In genomic region chr10:88991161-88991899, GRCh38 we compare ENCODE assay signal across 8 cellular contexts. TPM values are rescaled to one million over a fixed set of nuclear protein-coding genes. Genes with fewer than 3 reads are reported as not detected.
DNase-seq lines count a peak whose midpoint lies in the region; ATAC-seq and TF ChIP-seq lines count a peak whose summit lies in the region.

No MANE protein-coding gene starts in this region.

- H3K4me3 ChIP-seq in GM06990 (replicated peaks; ENCODE audit: low read depth, low read length): peak overlapping the region; percentile 95
- peak overlapping the region; percentile 89 to 90 for H3K4me3 ChIP-seq in mesenchymal stem cell (ENCODE audit: insufficient read depth in 1 of 2, low read depth in 1 of 2, low read length in 2 of 2)

- peak overlapping the region; percentile 95 for H3K9ac ChIP-seq in mesenchymal stem cell (ENCODE audit: low read length)

- H3K4me1 ChIP-seq in mesenchymal stem cell (ENCODE audit: control insufficient read depth, insufficient read depth, low read depth, low read length): peaks cover 9% of the 10 kb centered on the region

- peak; percentile 34 for TF ChIP-seq CTCF in GM06990 (IDR thresholded peaks at IDR 0.05; ENCODE audit: insufficient read depth, low read length, poor library complexity, severe bottlenecking)

- H3K4me3 Mint-ChIP-seq in effector memory CD8-positive, alpha-beta T cell: peak overlapping the region; percentile 93 to 99

- H3K79me1 ChIP-seq in mesenchymal stem cell (replicated peaks; ENCODE audit: low read length, poor library complexity, severe bottlenecking): peaks cover 11% of the 10 kb centered on the region

- ATAC-seq in HG02571 (IDR thresholded peaks at IDR 0.05; ENCODE audit: unreplicated experiment): peak; percentile 52
- ATAC-seq in effector memory CD8-positive, alpha-beta T cell (replicated peaks): peak; percentile 48

- H3K36me3 ChIP-seq in GM06990 (ENCODE audit: control insufficient read depth, insufficient read depth, low read length) (no peaks in the 10 kb centered on the region; the same call in 1 of the 2 replicates), mesenchymal stem cell (ENCODE audit: control insufficient read depth in 1 of 2, insufficient read depth in 2 of 2, low read depth in 1 of 2, low read length in 2 of 2) (peaks cover 0 to 4% of the 10 kb centered on the region in 2 experiments)

- H2BK15ac ChIP-seq in mesenchymal stem cell (ENCODE audit: low read depth, poor library complexity, severe bottlenecking): peak overlapping the region; percentile 97

- H3K4me1 Mint-ChIP-seq in effector memory CD8-positive, alpha-beta T cell (ENCODE audit: low read depth in 2 of 2): peaks cover 44 to 57% of the 10 kb centered on the region in 2 donors

- peak overlapping the region in 1 of 2 experiments; percentile 69 for H3K4ac ChIP-seq in mesenchymal stem cell (ENCODE audit: low read depth in 1 of 2, low read length in 2 of 2)

- peak overlapping the region in 1 of 2 experiments; percentile 98 for H3K14ac ChIP-seq in mesenchymal stem cell (ENCODE audit: low read length in 2 of 2)

- peak overlapping the region in 1 of 2 experiments; percentile 63 for H3K23ac ChIP-seq in mesenchymal stem cell (ENCODE audit: low read length in 2 of 2)

- H3K36me3 Mint-ChIP-seq in effector memory CD8-positive, alpha-beta T cell (ENCODE audit: insufficient read depth): peaks cover 44% of the 10 kb centered on the region

- H3K27me3 ChIP-seq in GM06990 (replicated peaks; ENCODE audit: control insufficient read depth, insufficient read depth, low read length) (no peaks in the 10 kb centered on the region), mesenchymal stem cell (ENCODE audit: control insufficient read depth in 1 of 2, insufficient read depth in 1 of 2, low read length in 2 of 2) (no peaks in the 10 kb centered on the region)

- no peak overlapping the region for H2AK5ac ChIP-seq in mesenchymal stem cell (ENCODE audit: low read length, severe bottlenecking)

- H3K27ac ChIP-seq in mesenchymal stem cell (ENCODE audit: low read length, poor library complexity, severe bottlenecking): peak overlapping the region; percentile 94

- H3K9me3 Mint-ChIP-seq in effector memory CD8-positive, alpha-beta T cell: peaks cover 3 to 5% of the 10 kb centered on the region in 2 donors

- peak overlapping the region; percentile 86 for H2BK120ac ChIP-seq in mesenchymal stem cell (ENCODE audit: low read depth, low read length)

- DNase-seq in GM06990 (ENCODE audit: extremely low read depth, insufficient read length) (peak; percentile 86), NCI-H226 (peak; percentile 53), mesenchymal stem cell (peak; percentile 83), NCI-H774 (lab: John Stamatoyannopoulos, UW) (no peak)
- peak; percentile 45 to 47 for DNase-seq in activated CD8-positive, alpha-beta memory T cell treated with anti-CD3 and anti-CD28 coated beads for 4 hours (ENCODE audit: low read depth in 2 of 2)
- peak; percentile 40 to 52 (median 49) for DNase-seq in effector memory CD8-positive, alpha-beta T cell
- peak; percentile 41 to 50 for DNase-seq in stimulated activated CD8-positive, alpha-beta memory T cell treated with anti-CD3 and anti-CD28 coated beads, Interleukin-15, amount 100 ng/mL, for 4 hours (ENCODE audit: low read depth in 2 of 2)

- WGBS in mesenchymal stem cell: under 1% methylated on average over 38 of the region's 38 CpGs

- H3K4me2 ChIP-seq in mesenchymal stem cell (ENCODE audit: low read length, poor library complexity, severe bottlenecking): peak overlapping the region; percentile 87

- peak overlapping the region; percentile 6 to 93 for H2BK12ac ChIP-seq in mesenchymal stem cell (ENCODE audit: low read length in 2 of 2)

- H4K8ac ChIP-seq in mesenchymal stem cell (ENCODE audit: low read length): peak overlapping the region; percentile 81

- peak overlapping the region; percentile 65 for H4K91ac ChIP-seq in mesenchymal stem cell (ENCODE audit: low read length)

- no peaks in the 10 kb centered on the region for H3K27me3 Mint-ChIP-seq in effector memory CD8-positive, alpha-beta T cell

- H3K27ac Mint-ChIP-seq in effector memory CD8-positive, alpha-beta T cell: peak overlapping the region; percentile 97 to 98

- H3K9me3 ChIP-seq in mesenchymal stem cell (ENCODE audit: control insufficient read depth, low read length): no peaks in the 10 kb centered on the region

- peak overlapping the region; percentile 91 for H2BK5ac ChIP-seq in mesenchymal stem cell (ENCODE audit: low read depth, low read length, poor library complexity, severe bottlenecking)

- peak overlapping the region; percentile 81 to 97 for H3K18ac ChIP-seq in mesenchymal stem cell (ENCODE audit: low read depth in 1 of 2, low read length in 2 of 2)

- peak overlapping the region; percentile 97 for H2AFZ ChIP-seq in mesenchymal stem cell (ENCODE audit: low read depth, low read length)

RNA-seq across cellular contexts. Expression of gene FAS, which starts 0.7 kb away (rescaled TPM):
- polyA plus RNA-seq in mesenchymal stem cell (2013, experiment 1 of 2): 16.2 TPM
- 18.1 TPM for polyA plus RNA-seq in mesenchymal stem cell (2013, experiment 2 of 2)

RNA-seq across cellular contexts. Expression of gene ACTA2, which starts 38.8 kb away (rescaled TPM):
- 390 TPM for polyA plus RNA-seq in mesenchymal stem cell (2013, experiment 1 of 2)
- polyA plus RNA-seq in mesenchymal stem cell (2013, experiment 2 of 2): 385 TPM
